25 cellular contexts compared by ENCODE assay signal in genomic region chr6:55405474-55406220, GRCh38.
"Had no signal": no experiment of that assay in that cellular context is flagged by ENCODE, and none has a peak within 500 bp of the region (broad histone marks: within the 10 kb centered on the region; RNA-seq: fewer than 3 reads in every experiment).

No MANE protein-coding gene starts in this region.

- H3K4me1 Mint-ChIP-seq: activated CD4-positive, alpha-beta T cell treated with anti-CD3 and anti-CD28 coated beads, Interleukin-2, amount 10 ng/mL, durations not matched to agents 7 days and 5 days; naive thymus-derived CD8-positive, alpha-beta T cell; stimulated activated effector memory CD8-positive, alpha-beta T cell treated with anti-CD3 and anti-CD28 coated beads, Interleukin-12 subunit alpha, Interleukin-12 subunit beta, amount 100 ng/mL, for 72 hours; T-cell had no signal

- H3K36me3 Mint-ChIP-seq: naive thymus-derived CD8-positive, alpha-beta T cell; stimulated activated effector memory CD8-positive, alpha-beta T cell treated with anti-CD3 and anti-CD28 coated beads, Interleukin-12 subunit alpha, Interleukin-12 subunit beta, amount 100 ng/mL, for 72 hours; T-cell; type B pancreatic cell had no signal

- H3K36me3 ChIP-seq: adrenal gland, cardiac muscle cell, esophagus muscularis mucosa, ovary, right lobe of liver, stomach had no signal

- H3K27ac ChIP-seq: adrenal gland, cardiac muscle cell, esophagus muscularis mucosa, ovary, psoas muscle, right lobe of liver, stomach had no signal

- H3K4me3 ChIP-seq: adrenal gland, cardiac muscle cell, esophagus muscularis mucosa, ovary, psoas muscle, right lobe of liver, stomach had no signal

- ATAC-seq: activated CD4-positive, CD25-positive, alpha-beta regulatory T cell treated with anti-CD3 and anti-CD28 coated beads, Interleukin-2, amount 50 U/mL, for 24 hours; naive thymus-derived CD8-positive, alpha-beta T cell; psoas muscle; right lobe of liver; stimulated activated effector memory CD8-positive, alpha-beta T cell treated with anti-CD3 and anti-CD28 coated beads, Interleukin-12 subunit alpha, Interleukin-12 subunit beta, amount 100 ng/mL, for 72 hours; T-cell had no signal

- H3K4me3 Mint-ChIP-seq: activated CD4-positive, alpha-beta T cell treated with anti-CD3 and anti-CD28 coated beads, Interleukin-2, amount 10 ng/mL, durations not matched to agents 7 days and 5 days; naive thymus-derived CD8-positive, alpha-beta T cell; stimulated activated effector memory CD8-positive, alpha-beta T cell treated with anti-CD3 and anti-CD28 coated beads, Interleukin-12 subunit alpha, Interleukin-12 subunit beta, amount 100 ng/mL, for 72 hours; T-cell; type B pancreatic cell had no signal

- H3K27me3 Mint-ChIP-seq: activated CD4-positive, alpha-beta T cell treated with anti-CD3 and anti-CD28 coated beads, Interleukin-2, amount 10 ng/mL, durations not matched to agents 7 days and 5 days; naive thymus-derived CD8-positive, alpha-beta T cell; T-cell; type B pancreatic cell had no signal

- DNase-seq: activated CD4-positive, alpha-beta T cell treated with anti-CD3 and anti-CD28 coated beads, Interleukin-2, amount 10 ng/mL, durations not matched to agents 7 days and 5 days; activated CD8-positive, alpha-beta memory T cell treated with anti-CD3 and anti-CD28 coated beads for 24 hours; activated CD8-positive, alpha-beta memory T cell treated with anti-CD3 and anti-CD28 coated beads, Interleukin-2, amount 50 U/mL, for 48 hours; activated effector memory CD4-positive, alpha-beta T cell treated with anti-CD3 and anti-CD28 coated beads, Interleukin-2, amount 50 U/mL, for 16 hours; activated naive CD4-positive, alpha-beta T cell treated with anti-CD3 and anti-CD28 coated beads, Interleukin-2, amount 50 U/mL, for 16 hours; activated T-cell treated with anti-CD3 and anti-CD28 coated beads, Interleukin-2, amount 50 U/mL, for 48 hours; adrenal gland; dermis blood vessel endothelial cell; effector memory CD4-positive, alpha-beta T cell; foreskin melanocyte; kidney glomerular epithelial cell; mesendoderm; naive thymus-derived CD8-positive, alpha-beta T cell; ovary; psoas muscle; right lobe of liver; SK-N-SH; stimulated activated CD4-positive, alpha-beta T cell treated with anti-CD3 and anti-CD28 coated beads, Interleukin-4, amount 100 ng/mL, for 24 hours; stomach; T-cell had no signal

- H3K4me1 ChIP-seq: adrenal gland, esophagus muscularis mucosa, psoas muscle, right lobe of liver, stomach had no signal

- H3K27me3 ChIP-seq: adrenal gland, cardiac muscle cell, esophagus muscularis mucosa, ovary, right lobe of liver, stomach had no signal

- H3K27ac Mint-ChIP-seq: activated CD4-positive, alpha-beta T cell treated with anti-CD3 and anti-CD28 coated beads, Interleukin-2, amount 10 ng/mL, durations not matched to agents 7 days and 5 days; naive thymus-derived CD8-positive, alpha-beta T cell; stimulated activated effector memory CD8-positive, alpha-beta T cell treated with anti-CD3 and anti-CD28 coated beads, Interleukin-12 subunit alpha, Interleukin-12 subunit beta, amount 100 ng/mL, for 72 hours; T-cell; type B pancreatic cell had no signal

- H3K9me3 ChIP-seq: adrenal gland, esophagus muscularis mucosa, ovary, psoas muscle, right lobe of liver, SK-N-SH, stomach had no signal

- H3K9ac ChIP-seq: SK-N-SH had no signal

- H3K4me2 ChIP-seq: SK-N-SH had no signal

- H3K9me3 Mint-ChIP-seq: type B pancreatic cell had no signal
